13 cellular contexts compared by ENCODE assay signal in the genomic region with DNA sequence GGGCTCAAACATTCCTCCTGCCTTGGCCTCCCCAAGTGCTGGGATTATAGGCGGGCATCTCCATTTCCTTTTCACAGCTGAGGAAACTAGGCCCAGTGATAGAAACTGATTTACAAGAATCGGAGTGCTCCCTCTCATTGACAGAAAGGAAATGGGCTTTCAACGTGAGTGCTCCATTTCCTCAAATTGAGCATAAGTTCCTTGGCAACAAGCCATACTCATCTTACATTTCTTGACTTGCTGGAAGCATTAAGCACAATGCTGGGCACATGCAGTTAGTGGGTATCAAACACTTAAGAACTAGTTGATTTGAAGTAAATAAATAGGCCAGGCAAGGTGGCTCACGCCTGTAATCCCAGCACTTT. TPM values are rescaled to one million over a fixed set of nuclear protein-coding genes. Genes with fewer than 3 reads are reported as not detected.
DNase-seq lines count a peak whose midpoint lies in the region; ATAC-seq and TF ChIP-seq lines count a peak whose summit lies in the region.
"Had no signal": no experiment of that assay in that cellular context is flagged by ENCODE, and none has a peak within 500 bp of the region (broad histone marks: within the 10 kb centered on the region; RNA-seq: fewer than 3 reads in every experiment).

No MANE protein-coding gene starts in this region.

- H3K9me3 ChIP-seq in smooth muscle cell (replicated peaks; ENCODE audit: low read depth) = no peaks in the 10 kb centered on the region
- H3K9me3 ChIP-seq: HAP-1, lower lobe of right lung had no signal

- no peaks in the 10 kb centered on the region for H4K20me1 ChIP-seq in GM23338 (replicated peaks; ENCODE audit: insufficient read depth)
- no peaks in the 10 kb centered on the region for H4K20me1 ChIP-seq in smooth muscle cell (ENCODE audit: low read depth)

- peaks cover 23% of the 10 kb centered on the region; the same call in 1 of the 2 replicates for H3F3A ChIP-seq in GM23338 (replicated peaks; ENCODE audit: low read depth)
- H3F3A ChIP-seq in smooth muscle cell (ENCODE audit: low read depth) = peaks cover 20% of the 10 kb centered on the region

- H2AFZ ChIP-seq in GM23338 = no peak overlapping the region
- no peak overlapping the region for H2AFZ ChIP-seq in smooth muscle cell (ENCODE audit: low read depth)

- H3K4me3 ChIP-seq in GM23338 (no peak overlapping the region; the same call in 1 of the 2 replicates), smooth muscle cell (no peak overlapping the region)
- H3K4me3 ChIP-seq: HAP-1, lower lobe of right lung had no signal

- peak overlapping the region; percentile 100 for H3K27ac Mint-ChIP-seq in GM23338
- H3K27ac Mint-ChIP-seq: activated CD4-positive, alpha-beta memory T cell treated with anti-CD3 and anti-CD28 coated beads for 36 hours had no signal

- peak overlapping the region; percentile 53; the same call in 1 of the 3 replicates for H3K4me3 Mint-ChIP-seq in GM23338
- H3K4me3 Mint-ChIP-seq: activated CD4-positive, alpha-beta memory T cell treated with anti-CD3 and anti-CD28 coated beads for 36 hours had no signal

- H3K9me3 Mint-ChIP-seq in GM23338 = no peaks in the 10 kb centered on the region
- H3K9me3 Mint-ChIP-seq: activated CD4-positive, alpha-beta memory T cell treated with anti-CD3 and anti-CD28 coated beads for 36 hours had no signal

- H3K4me1 Mint-ChIP-seq in GM23338 = peaks cover 42% of the 10 kb centered on the region

- no peaks in the 10 kb centered on the region for H3K9me2 ChIP-seq in GM23338 (ENCODE audit: insufficient read depth)

- no peaks in the 10 kb centered on the region; the same call in 2 of the 3 replicates for H3K36me3 Mint-ChIP-seq in GM23338 (ENCODE audit: low read depth)
- H3K36me3 Mint-ChIP-seq: activated CD4-positive, alpha-beta memory T cell treated with anti-CD3 and anti-CD28 coated beads for 36 hours had no signal

- no peak for ATAC-seq in GM23338
- no peak for ATAC-seq in foreskin keratinocyte
- ATAC-seq in GM18867 (IDR thresholded peaks at IDR 0.05; ENCODE audit: unreplicated experiment) = no peak
- no peak for ATAC-seq in HG03442 (IDR thresholded peaks at IDR 0.05; ENCODE audit: unreplicated experiment)
- ATAC-seq in HG02938 (IDR thresholded peaks at IDR 0.05; ENCODE audit: unreplicated experiment) = no peak

- H3K79me2 ChIP-seq in GM23338 (replicated peaks; ENCODE audit: insufficient read depth) (no peaks in the 10 kb centered on the region), smooth muscle cell (ENCODE audit: low read depth) (no peaks in the 10 kb centered on the region)

- H3K27ac ChIP-seq in GM23338 (ENCODE audit: low read depth) = peak overlapping the region; percentile 98
- peak overlapping the region; percentile 89 for H3K27ac ChIP-seq in foreskin keratinocyte
- H3K27ac ChIP-seq in smooth muscle cell (ENCODE audit: low read depth) = peak overlapping the region; percentile 96

- 94% methylated on average over 4 of the region's 4 CpGs for WGBS in smooth muscle cell (ENCODE audit: low lambda C conversion rate)

- H3K9ac ChIP-seq in smooth muscle cell (ENCODE audit: low read depth) = peak overlapping the region; percentile 83

- no peak for DNase-seq in GM23338 (ENCODE audit: low spot score)
- DNase-seq in RPMI8226 = peak; percentile 75
- DNase-seq in foreskin keratinocyte = no peak
- no peak for DNase-seq in smooth muscle cell (lab: John Stamatoyannopoulos, UW; ENCODE audit: unreplicated experiment)
- no peak for DNase-seq in hypothalamus (lab: John Stamatoyannopoulos, UW)
- DNase-seq: activated CD4-positive, alpha-beta memory T cell treated with anti-CD3 and anti-CD28 coated beads for 36 hours; lower lobe of right lung; NCI-H2171 treated with DMSO at 0.1 percent for 48 hours had no signal

- peaks cover 15% of the 10 kb centered on the region for H3K27me3 Mint-ChIP-seq in GM23338 (ENCODE audit: insufficient read depth, low read depth, poor library complexity)
- H3K27me3 Mint-ChIP-seq: activated CD4-positive, alpha-beta memory T cell treated with anti-CD3 and anti-CD28 coated beads for 36 hours had no signal

- H3K36me3 ChIP-seq in GM23338 (ENCODE audit: insufficient read depth) (no peaks in the 10 kb centered on the region), smooth muscle cell (ENCODE audit: low read depth) (no peaks in the 10 kb centered on the region)
- H3K36me3 ChIP-seq: HAP-1, lower lobe of right lung had no signal

- H3K27me3 ChIP-seq in GM23338 (ENCODE audit: insufficient read depth) (no peaks in the 10 kb centered on the region), foreskin keratinocyte (no peaks in the 10 kb centered on the region), smooth muscle cell (ENCODE audit: low read depth) (no peaks in the 10 kb centered on the region)

- peaks cover 24% of the 10 kb centered on the region for H3K4me1 ChIP-seq in GM23338 (ENCODE audit: insufficient read depth)
- peaks cover 39% of the 10 kb centered on the region for H3K4me1 ChIP-seq in foreskin keratinocyte
- H3K4me1 ChIP-seq in smooth muscle cell (ENCODE audit: low read depth) = peaks cover 10% of the 10 kb centered on the region

- TF ChIP-seq CTCF in GM23338 (conservative IDR thresholded peaks at IDR 0.05; ENCODE audit: low read depth in 2 of 2) (no peak), foreskin keratinocyte (conservative IDR thresholded peaks at IDR 0.05) (no peak), smooth muscle cell (IDR thresholded peaks at IDR 0.05; ENCODE audit: borderline replicate concordance, insufficient read depth, poor library complexity, severe bottlenecking) (no peak)

- H3K4me2 ChIP-seq in GM23338 (0 out of 2 replicates have a peak overlapping the region, but pooled peaks have one; percentile 70), smooth muscle cell (peak overlapping the region; percentile 83)

TF ChIP-seq in GM23338, 12 proteins besides CTCF, POLR2A, EP300 and RAD21 (continues in another document):
- no peak for TF ChIP-seq POLR2AphosphoS5 (IDR thresholded peaks at IDR 0.05; ENCODE audit: low read depth)
- TF ChIP-seq EZH2 (IDR thresholded peaks at IDR 0.05; ENCODE audit: low read depth, unreplicated experiment) = no peak
- no peak for TF ChIP-seq ZNF462 (CRISPR knock-in tag; IDR thresholded peaks at IDR 0.05)
- no peak for TF ChIP-seq JUNB (IDR thresholded peaks at IDR 0.05; ENCODE audit: unreplicated experiment)
- no peak for TF ChIP-seq CREB1 (CRISPR knock-in tag; IDR thresholded peaks at IDR 0.05; ENCODE audit: low read depth)

RNA-seq across cellular contexts. Expression of gene FGD2, which starts 54.7 kb away (rescaled TPM):
- 0.14 and 0.35 TPM in 2 replicates for total RNA-seq in GM23338 (2014; rRNA removed; shearing (Covaris generic))
- polyA plus RNA-seq in GM23338 (2016; fragmentation: Nextera tagmentation; extraction: Ambion mirVana) (0.13 and 0.16 TPM in 2 replicates), foreskin keratinocyte (0.04 TPM in 1 of 2 replicates, not detected in the other), smooth muscle cell (not detected in 2 replicates)
- total RNA-seq in foreskin keratinocyte (0.07 and 0.14 TPM in 2 replicates), smooth muscle cell (not detected in 2 replicates)
- total RNA-seq: Daoy had no signal
